In genomic region chr14:29494312-29494711, GRCh38 we compare ENCODE assay signal across 27 cellular contexts.
"Had no signal": no experiment of that assay in that cellular context is flagged by ENCODE, and none has a peak within 500 bp of the region (broad histone marks: within the 10 kb centered on the region; RNA-seq: fewer than 3 reads in every experiment).

No MANE protein-coding gene starts in this region.

- H3K36me3 ChIP-seq: stomach, suprapubic skin, thoracic aorta, thyroid gland, tibial artery, tibial nerve, transverse colon, upper lobe of left lung, upper lobe of right lung, uterus, vagina had no signal

- H3K4me1 ChIP-seq: stomach, suprapubic skin, testis, thyroid gland, tibial artery, tibial nerve, transverse colon, upper lobe of left lung, upper lobe of right lung, uterus, vagina had no signal

- ATAC-seq: stimulated activated effector memory CD8-positive, alpha-beta T cell treated with anti-CD3 and anti-CD28 coated beads, Interleukin-12 subunit alpha, Interleukin-12 subunit beta, amount 100 ng/mL, for 72 hours; stimulated activated memory B cell treated with anti-CD40 and anti-IgM and Interleukin-4, amounts not matched to agents 10 μg/mL and 1 μg/mL and 100 μg/mL, for 72 hours; stimulated activated naive B cell treated with anti-CD40 and anti-IgM and Interleukin-4, amounts not matched to agents 10 μg/mL and 1 μg/mL and 100 μg/mL, for 72 hours; stimulated activated naive CD8-positive, alpha-beta T cell treated with anti-CD3 and anti-CD28 coated beads, Interleukin-15, amount 100 ng/mL, for 72 hours; stimulated activated naive CD8-positive, alpha-beta T cell treated with anti-CD3 and anti-CD28 coated beads, Interleukin-15, Interleukin-2, amounts not matched to agents 100 U/mL and 50 U/mL, for 24 hours; upper lobe of right lung had no signal

- H3K4me3 ChIP-seq: stomach, suprapubic skin, testis, thoracic aorta, thyroid gland, tibial artery, tibial nerve, transverse colon, upper lobe of left lung, upper lobe of right lung, uterus, vagina had no signal

- H3K9me3 ChIP-seq: suprapubic skin, testis, thoracic aorta, thyroid gland, tibial artery, tibial nerve, upper lobe of left lung, upper lobe of right lung, uterus, vagina had no signal

- H3K27me3 ChIP-seq: stomach, suprapubic skin, testis, thyroid gland, tibial artery, tibial nerve, transverse colon, upper lobe of left lung, uterus, vagina had no signal

- FAIRE-seq: urothelium cell line had no signal

- H3K27ac ChIP-seq: stomach, suprapubic skin, testis, thoracic aorta, thyroid gland, tibial artery, tibial nerve, transverse colon, upper lobe of left lung, upper lobe of right lung, uterus, vagina had no signal

- DNase-seq: stimulated activated CD4-positive, alpha-beta T cell treated with anti-CD3 and anti-CD28 coated beads, Interleukin-2, amount 100 ng/mL, for 48 hours; stimulated activated CD4-positive, alpha-beta T cell treated with anti-CD3 and anti-CD28 coated beads, Interleukin-4, amount 100 ng/mL, for 1 hour; stimulated activated CD4-positive, alpha-beta T cell treated with anti-CD3 and anti-CD28 coated beads, Interleukin-4, amount 100 ng/mL, for 24 hours; stimulated activated CD4-positive, alpha-beta T cell treated with anti-CD3 and anti-CD28 coated beads, Interleukin-4, amount 100 ng/mL, for 4 hours; stimulated activated CD8-positive, alpha-beta memory T cell treated with anti-CD3 and anti-CD28 coated beads, Interleukin-4, amount 100 ng/mL, for 48 hours; stimulated activated naive B cell treated with anti-CD40 and anti-IgM and Interleukin-4, amounts not matched to agents 10 μg/mL and 1 μg/mL and 100 μg/mL, for 72 hours; stimulated activated naive CD4-positive, alpha-beta T cell; stimulated activated naive CD4-positive, alpha-beta T cell treated with Interleukin-2 at 50 U/mL for 16 hours; stimulated activated naive CD8-positive, alpha-beta T cell treated with anti-CD3 and anti-CD28 coated beads, Interleukin-15, amount 100 ng/mL, for 72 hours; stimulated activated naive CD8-positive, alpha-beta T cell treated with anti-CD3 and anti-CD28 coated beads, Interleukin-15, Interleukin-2, amounts not matched to agents 100 U/mL and 50 U/mL, for 24 hours; stomach; substantia nigra; testis; thyroid gland; tibial artery; transverse colon; trophoblast cell; upper lobe of left lung; upper lobe of right lung; uterus had no signal
